11 cellular contexts compared by ENCODE assay signal in the genomic region with DNA sequence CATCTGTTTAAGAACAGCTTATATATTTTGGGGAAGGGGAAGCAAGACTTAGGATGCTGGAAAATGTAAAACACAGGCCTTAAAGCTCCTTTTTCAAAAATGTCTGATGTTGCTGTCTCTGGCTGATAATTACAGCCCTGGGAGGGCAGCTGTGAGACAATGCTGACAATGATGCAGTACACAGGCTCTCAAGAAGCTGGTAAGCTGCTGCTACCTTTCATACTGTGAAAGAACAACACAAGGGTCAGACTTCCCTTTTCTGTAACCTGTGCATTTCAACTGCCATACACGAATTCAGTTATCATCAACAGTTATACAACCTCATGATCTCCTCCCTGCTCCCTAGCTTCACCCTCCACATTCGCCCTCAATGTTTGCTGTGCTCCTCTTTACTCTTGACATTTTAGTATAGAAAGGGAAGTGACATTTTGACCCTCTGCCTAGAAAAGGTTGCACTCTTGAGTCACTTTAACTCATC. TPM values are rescaled to one million over a fixed set of nuclear protein-coding genes. Genes with fewer than 3 reads are reported as not detected.
DNase-seq lines count a peak whose midpoint lies in the region; ATAC-seq, FAIRE-seq and TF ChIP-seq lines count a peak whose summit lies in the region.
"Had no signal": no experiment of that assay in that cellular context is flagged by ENCODE, and none has a peak within 500 bp of the region (broad histone marks: within the 10 kb centered on the region; RNA-seq: fewer than 3 reads in every experiment).

No MANE protein-coding gene starts in this region.

- H3K36me3 Mint-ChIP-seq in naive thymus-derived CD4-positive, alpha-beta T cell = no peaks in the 10 kb centered on the region
- no peaks in the 10 kb centered on the region for H3K36me3 Mint-ChIP-seq in CD8-positive, alpha-beta T cell
- H3K36me3 Mint-ChIP-seq: naive thymus-derived CD8-positive, alpha-beta T cell had no signal

- H3K4me1 ChIP-seq in naive thymus-derived CD4-positive, alpha-beta T cell (ENCODE audit: control insufficient read depth in 2 of 2, insufficient read depth in 2 of 2, low read length in 2 of 2) = peaks cover 0 to 9% of the 10 kb centered on the region in 2 donors
- peaks cover 9% of the 10 kb centered on the region for H3K4me1 ChIP-seq in CD8-positive, alpha-beta T cell (ENCODE audit: insufficient read depth, low read length)

- H3K27me3 ChIP-seq in naive thymus-derived CD4-positive, alpha-beta T cell (ENCODE audit: control insufficient read depth in 2 of 2, insufficient read depth in 2 of 2, low read length in 2 of 2) = no peaks in the 10 kb centered on the region
- H3K27me3 ChIP-seq in CD8-positive, alpha-beta T cell (ENCODE audit: insufficient read depth, low read length) = no peaks in the 10 kb centered on the region
- H3K27me3 ChIP-seq: esophagus squamous epithelium had no signal

- FAIRE-seq in GM12891 (lab: Jason Lieb, UNC) = no peak

- no peaks in the 10 kb centered on the region for H3K9me3 ChIP-seq in naive thymus-derived CD4-positive, alpha-beta T cell (ENCODE audit: control insufficient read depth in 2 of 3, low read length in 3 of 3)
- no peaks in the 10 kb centered on the region for H3K9me3 ChIP-seq in CD8-positive, alpha-beta T cell (ENCODE audit: low read length)
- H3K9me3 ChIP-seq: esophagus squamous epithelium had no signal

- H3K27me3 Mint-ChIP-seq in naive thymus-derived CD4-positive, alpha-beta T cell = peaks cover 0 to 13% (median 12%) of the 10 kb centered on the region in 5 donors
- peaks cover 11% of the 10 kb centered on the region for H3K27me3 Mint-ChIP-seq in CD8-positive, alpha-beta T cell (ENCODE audit: low read depth)

- CTCF ChIA-PET in naive thymus-derived CD4-positive, alpha-beta T cell (lab: Charles Lee) = no interaction called here
- CTCF ChIA-PET in CD8-positive, alpha-beta T cell (lab: Charles Lee) = no interaction called here

- TF ChIP-seq CTCF in CD8-positive, alpha-beta T cell (IDR thresholded peaks at IDR 0.05) = no peak

- peak; percentile 35 for ATAC-seq in naive thymus-derived CD4-positive, alpha-beta T cell
- ATAC-seq in GM21619 (IDR thresholded peaks at IDR 0.05; ENCODE audit: unreplicated experiment) (no peak), HG02623 (IDR thresholded peaks at IDR 0.05; ENCODE audit: unreplicated experiment) (no peak)
- no peak for ATAC-seq in CD8-positive, alpha-beta T cell

- H3K4me1 Mint-ChIP-seq in naive thymus-derived CD4-positive, alpha-beta T cell = peaks cover 0 to 26% (median 22%) of the 10 kb centered on the region in 7 donors
- H3K4me1 Mint-ChIP-seq in CD8-positive, alpha-beta T cell (ENCODE audit: low read depth) = peaks cover 15% of the 10 kb centered on the region

- no peaks in the 10 kb centered on the region for H3K36me3 ChIP-seq in naive thymus-derived CD4-positive, alpha-beta T cell (ENCODE audit: control insufficient read depth in 2 of 3, insufficient read depth in 3 of 3, low read length in 3 of 3)
- H3K36me3 ChIP-seq in CD8-positive, alpha-beta T cell (ENCODE audit: insufficient read depth, low read length) = no peaks in the 10 kb centered on the region
- H3K36me3 ChIP-seq: esophagus squamous epithelium had no signal

- POLR2A ChIA-PET in naive thymus-derived CD4-positive, alpha-beta T cell (lab: Charles Lee) = no interaction called here
- POLR2A ChIA-PET in CD8-positive, alpha-beta T cell (lab: Charles Lee) = no interaction called here

- H3K27ac ChIP-seq in angular gyrus (ENCODE audit: low read depth, low read length) = peak overlapping the region; percentile 97
- no peak overlapping the region for H3K27ac ChIP-seq in naive thymus-derived CD4-positive, alpha-beta T cell (ENCODE audit: low read depth, low read length)
- H3K27ac ChIP-seq in CD8-positive, alpha-beta T cell (ENCODE audit: low read depth, low read length) = no peak overlapping the region
- H3K27ac ChIP-seq: esophagus squamous epithelium had no signal

- H3K4me3 Mint-ChIP-seq in naive thymus-derived CD4-positive, alpha-beta T cell = peak overlapping the region in 6 of 10 donors; percentile 0 to 76 (median 1)
- no peak overlapping the region for H3K4me3 Mint-ChIP-seq in CD8-positive, alpha-beta T cell
- H3K4me3 Mint-ChIP-seq: naive thymus-derived CD8-positive, alpha-beta T cell; T-helper 1 cell treated with Interleukin-12 subunit alpha and Interleukin-12 subunit beta and Interleukin-4 antibody, amounts not matched to agents 30 μg/mL and 1 μg/mL, for 36 hours had no signal

- H3K27ac Mint-ChIP-seq in naive thymus-derived CD4-positive, alpha-beta T cell = peak overlapping the region in 4 of 9 donors; percentile 2 to 83 (median 4)
- no peak overlapping the region for H3K27ac Mint-ChIP-seq in CD8-positive, alpha-beta T cell
- H3K27ac Mint-ChIP-seq: T-helper 1 cell treated with Interleukin-12 subunit alpha and Interleukin-12 subunit beta and Interleukin-4 antibody, amounts not matched to agents 30 μg/mL and 1 μg/mL, for 36 hours had no signal

- DNase-seq in GM12891 (ENCODE audit: insufficient read length, low spot score) (no peak), NCI-H1930 (lab: John Stamatoyannopoulos, UW) (peak; percentile 60 to 68), ecto neural progenitor cell (ENCODE audit: low spot score) (no peak)
- DNase-seq in naive thymus-derived CD4-positive, alpha-beta T cell = no peak
- DNase-seq in CD8-positive, alpha-beta T cell = no peak
- DNase-seq: esophagus squamous epithelium; naive thymus-derived CD8-positive, alpha-beta T cell had no signal

- no peaks in the 10 kb centered on the region for H3K9me3 Mint-ChIP-seq in naive thymus-derived CD4-positive, alpha-beta T cell
- no peaks in the 10 kb centered on the region for H3K9me3 Mint-ChIP-seq in CD8-positive, alpha-beta T cell
- H3K9me3 Mint-ChIP-seq: naive thymus-derived CD8-positive, alpha-beta T cell; T-helper 1 cell treated with Interleukin-12 subunit alpha and Interleukin-12 subunit beta and Interleukin-4 antibody, amounts not matched to agents 30 μg/mL and 1 μg/mL, for 36 hours had no signal

- no peak overlapping the region for H3K4me3 ChIP-seq in naive thymus-derived CD4-positive, alpha-beta T cell (ENCODE audit: low read length)
- H3K4me3 ChIP-seq in CD8-positive, alpha-beta T cell (ENCODE audit: low read depth, low read length) = no peak overlapping the region
- H3K4me3 ChIP-seq: esophagus squamous epithelium had no signal

- TF ChIP-seq POLR2A in GM12891 (IDR thresholded peaks at IDR 0.05; ENCODE audit: low read depth, low read length) = no peak

- intact Hi-C loops in naive thymus-derived CD4-positive, alpha-beta T cell (cut with micrococcal nuclease) = no loop called here
- intact Hi-C loops in CD8-positive, alpha-beta T cell (cut with DNase I, micrococcal nuclease) = no loop called here

TF ChIP-seq in GM12891, 5 proteins besides CTCF, POLR2A, EP300 and RAD21:
- TF ChIP-seq PAX5 (IDR thresholded peaks at IDR 0.05; ENCODE audit: insufficient read depth, low read length, severe bottlenecking) = no peak
- peak; percentile 63 for TF ChIP-seq SPI1 (IDR thresholded peaks at IDR 0.05; ENCODE audit: low read depth, low read length)
TF ChIP-seq in GM12891: peak in this region for 1.

RNA-seq across cellular contexts. Expression of a gene that starts 25.2 kb away (rescaled TPM):
- polyA plus RNA-seq in GM12891 (2012; ENCODE audit: low read depth, missing spikeins) = 0.10 TPM
- total RNA-seq in naive thymus-derived CD4-positive, alpha-beta T cell = 1 to 10 TPM in 1 of 5 experiments, under 1 TPM in 4; 0.14 to 1.1 (median 0.32) TPM
- under 1 TPM; 0.13 to 0.17 TPM for polyA plus RNA-seq in naive thymus-derived CD4-positive, alpha-beta T cell
- under 1 TPM; 0.19 to 0.24 TPM for total RNA-seq in CD8-positive, alpha-beta T cell

Comparison
In these comparisons a context has a peak if more than half of its experiments do, and no peak if none do; other contexts are left out.
1. DNase-seq: peak in NCI-H1930 (2 of 2); none in GM12891 (single experiment), naive thymus-derived CD4-positive, alpha-beta T cell (0 of 9), CD8-positive, alpha-beta T cell (0 of 7) and ecto neural progenitor cell (single experiment).